17 cellular contexts compared by ENCODE assay signal in the genomic region with DNA sequence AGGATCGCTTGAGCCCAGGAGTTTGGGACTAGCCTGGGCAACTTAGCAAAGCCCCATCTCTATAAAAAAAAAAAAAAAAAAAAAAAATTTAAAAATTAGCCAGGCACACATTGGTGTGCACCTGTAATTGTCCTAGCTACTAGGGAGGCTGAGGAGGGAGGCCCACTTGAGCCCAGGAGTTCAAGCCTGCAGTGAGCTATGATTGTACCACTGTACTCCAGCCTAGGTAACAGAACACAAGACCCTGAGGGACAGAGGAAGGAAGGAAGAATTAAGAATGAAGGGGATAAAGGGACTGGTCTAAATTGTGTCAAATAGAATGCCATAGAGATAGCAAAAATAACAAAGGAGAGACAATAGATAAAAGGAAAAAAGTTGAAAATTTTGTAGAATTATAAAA.
A peak's percentile ranks its signal among the peaks of the same experiment; 100 is the strongest.
DNase-seq lines count a peak whose midpoint lies in the region; ATAC-seq and TF ChIP-seq lines count a peak whose summit lies in the region.
"Had no signal": no experiment of that assay in that cellular context is flagged by ENCODE, and none has a peak within 500 bp of the region (broad histone marks: within the 10 kb centered on the region; RNA-seq: fewer than 3 reads in every experiment).

No MANE protein-coding gene starts in this region.

- peaks cover 21% of the 10 kb centered on the region for H3K4me1 Mint-ChIP-seq in T-helper 1 cell treated with Interleukin-12 subunit alpha and Interleukin-12 subunit beta and Interleukin-4 antibody, amounts not matched to agents 30 μg/mL and 1 μg/mL, for 36 hours (ENCODE audit: low read depth)
- peaks cover 13% of the 10 kb centered on the region for H3K4me1 Mint-ChIP-seq in T-helper 17 cell
- peaks cover 31% of the 10 kb centered on the region for H3K4me1 Mint-ChIP-seq in dendritic cell treated with granulocyte-macrophage colony-stimulating factor and Interleukin-4, amounts not matched to agents 40 ng/mL and 50 ng/mL, for 4 days (ENCODE audit: low read depth)

- peak overlapping the region; percentile 18 for H3K27ac Mint-ChIP-seq in T-helper 1 cell treated with Interleukin-12 subunit alpha and Interleukin-12 subunit beta and Interleukin-4 antibody, amounts not matched to agents 30 μg/mL and 1 μg/mL, for 36 hours
- peak overlapping the region; percentile 63 for H3K27ac Mint-ChIP-seq in T-helper 17 cell
- peak overlapping the region; percentile 8 for H3K27ac Mint-ChIP-seq in dendritic cell treated with granulocyte-macrophage colony-stimulating factor and Interleukin-4, amounts not matched to agents 40 ng/mL and 50 ng/mL, for 4 days

- peaks cover 8% of the 10 kb centered on the region for H3K79me2 ChIP-seq in DOHH2 (ENCODE audit: control insufficient read depth, low read length)

- peak overlapping the region; percentile 50 for H3K4me2 ChIP-seq in DOHH2 (ENCODE audit: low read length)

- no peak overlapping the region for H3K4me3 Mint-ChIP-seq in T-helper 1 cell treated with Interleukin-12 subunit alpha and Interleukin-12 subunit beta and Interleukin-4 antibody, amounts not matched to agents 30 μg/mL and 1 μg/mL, for 36 hours
- H3K4me3 Mint-ChIP-seq in T-helper 17 cell: peak overlapping the region; percentile 41
- no peak overlapping the region for H3K4me3 Mint-ChIP-seq in dendritic cell treated with granulocyte-macrophage colony-stimulating factor and Interleukin-4, amounts not matched to agents 40 ng/mL and 50 ng/mL, for 4 days

- H3F3A ChIP-seq in DOHH2 (ENCODE audit: control insufficient read depth, insufficient read depth): peaks cover 45% of the 10 kb centered on the region

- H3K9me2 ChIP-seq in DOHH2 (replicated peaks; ENCODE audit: control insufficient read depth, low read length): no peaks in the 10 kb centered on the region

- H3K27ac ChIP-seq in DOHH2 (ENCODE audit: low read depth, low read length): peak overlapping the region; percentile 47

- ATAC-seq in T-helper 17 cell: no peak

- no peak for TF ChIP-seq CTCF in DOHH2 (IDR thresholded peaks at IDR 0.05; ENCODE audit: low read depth, low read length, poor library complexity, severe bottlenecking)

- no peaks in the 10 kb centered on the region for H4K20me1 ChIP-seq in DOHH2 (ENCODE audit: control insufficient read depth, insufficient read depth, low read depth, low read length)
- H4K20me1 ChIP-seq: BLaER1 had no signal

- H3K9me3 ChIP-seq in DOHH2 (ENCODE audit: control insufficient read depth, insufficient read depth, low read length) (no peaks in the 10 kb centered on the region), T-helper 17 cell (ENCODE audit: control insufficient read depth, low read length, poor library complexity, severe bottlenecking) (no peaks in the 10 kb centered on the region)
- H3K9me3 ChIP-seq: BLaER1, HAP-1 had no signal

- intact Hi-C loops in dendritic cell treated with granulocyte-macrophage colony-stimulating factor and Interleukin-4, amounts not matched to agents 40 ng/mL and 50 ng/mL, for 4 days (cut with micrococcal nuclease): loop anchor here (2.0 kb wide), 1 partner anchor 427 kb away; no protein-coding TSS in a partner anchor

- H3K4me1 ChIP-seq in DOHH2 (ENCODE audit: control insufficient read depth, low read length): peaks cover 60% of the 10 kb centered on the region

- DNase-seq in T-helper 1 cell (no peak), T-helper 17 cell (no peak), iPS-NIHi7 (ENCODE audit: extremely low spot score) (no peak)
- DNase-seq in stimulated activated naive CD4-positive, alpha-beta T cell treated with Interleukin-2 at 50 U/mL for 16 hours (lab: John Stamatoyannopoulos, UW): no peak
- no peak for DNase-seq in activated CD4-positive, alpha-beta T cell treated with anti-CD3 and anti-CD28 coated beads for 1 hour
- DNase-seq: 8988T, MV-4-11, NCI-H1436 treated with DMSO at 0.1 percent for 48 hours, NCI-H226, NCI-H526, OCI-M1, RPMI8226 had no signal

- H3K27me3 ChIP-seq in DOHH2 (ENCODE audit: control insufficient read depth, low read length): no peaks in the 10 kb centered on the region
- H3K27me3 ChIP-seq: BLaER1 had no signal

- peaks cover 28% of the 10 kb centered on the region for H3K36me3 ChIP-seq in DOHH2 (ENCODE audit: control insufficient read depth, low read length)

- H3K27me3 Mint-ChIP-seq in T-helper 1 cell treated with Interleukin-12 subunit alpha and Interleukin-12 subunit beta and Interleukin-4 antibody, amounts not matched to agents 30 μg/mL and 1 μg/mL, for 36 hours (ENCODE audit: low read depth): no peaks in the 10 kb centered on the region
- H3K27me3 Mint-ChIP-seq in T-helper 17 cell: no peaks in the 10 kb centered on the region
- H3K27me3 Mint-ChIP-seq in dendritic cell treated with granulocyte-macrophage colony-stimulating factor and Interleukin-4, amounts not matched to agents 40 ng/mL and 50 ng/mL, for 4 days: no peaks in the 10 kb centered on the region

- no peaks in the 10 kb centered on the region for H3K9me3 Mint-ChIP-seq in T-helper 1 cell treated with Interleukin-12 subunit alpha and Interleukin-12 subunit beta and Interleukin-4 antibody, amounts not matched to agents 30 μg/mL and 1 μg/mL, for 36 hours
- H3K9me3 Mint-ChIP-seq in dendritic cell treated with granulocyte-macrophage colony-stimulating factor and Interleukin-4, amounts not matched to agents 40 ng/mL and 50 ng/mL, for 4 days: no peaks in the 10 kb centered on the region

- no peak overlapping the region for H3K4me3 ChIP-seq in DOHH2 (ENCODE audit: low read length)
- H3K4me3 ChIP-seq: BLaER1, HAP-1 had no signal

- peaks cover 15% of the 10 kb centered on the region for H3K36me3 Mint-ChIP-seq in T-helper 1 cell treated with Interleukin-12 subunit alpha and Interleukin-12 subunit beta and Interleukin-4 antibody, amounts not matched to agents 30 μg/mL and 1 μg/mL, for 36 hours (ENCODE audit: low read depth)
- no peaks in the 10 kb centered on the region for H3K36me3 Mint-ChIP-seq in T-helper 17 cell (ENCODE audit: low read depth)
- peaks cover 10% of the 10 kb centered on the region for H3K36me3 Mint-ChIP-seq in dendritic cell treated with granulocyte-macrophage colony-stimulating factor and Interleukin-4, amounts not matched to agents 40 ng/mL and 50 ng/mL, for 4 days (ENCODE audit: low read depth)

Comparison
In these comparisons a context has a peak if more than half of its experiments do, and no peak if none do; other contexts are left out.
1. H3K27ac Mint-ChIP-seq: peak in every context shown above with its lines; median percentile 63 in T-helper 17 cell; 18 in T-helper 1 cell treated with Interleukin-12 subunit alpha and Interleukin-12 subunit beta and Interleukin-4 antibody, amounts not matched to agents 30 μg/mL and 1 μg/mL, for 36 hours; 8 in dendritic cell treated with granulocyte-macrophage colony-stimulating factor and Interleukin-4, amounts not matched to agents 40 ng/mL and 50 ng/mL, for 4 days.